In genomic region chr1:117930173-117930447, GRCh38 we compare ENCODE assay signal across 8 cellular contexts. TPM values are rescaled to one million over a fixed set of nuclear protein-coding genes. Genes with fewer than 3 reads are reported as not detected.
A peak's percentile ranks its signal among the peaks of the same experiment; 100 is the strongest.
DNase-seq lines count a peak whose midpoint lies in the region; ATAC-seq and TF ChIP-seq lines count a peak whose summit lies in the region.

No MANE protein-coding gene starts in this region.

- intact Hi-C loops in right lobe of liver (cut with DNase I): no loop called here

- peak in 1 of 4 donors; percentile 0 for ATAC-seq in right lobe of liver
- ATAC-seq in HG03159 (IDR thresholded peaks at IDR 0.05; ENCODE audit: unreplicated experiment): no peak

- no peak for TF ChIP-seq POLR2A in right lobe of liver (IDR thresholded peaks at IDR 0.05)

- H3K36me3 ChIP-seq in adipocyte (ENCODE audit: control insufficient read depth, insufficient read depth, low read length, severe bottlenecking) (peaks cover 14% of the 10 kb centered on the region), right lobe of liver (peaks cover 0 to 9% (median 0%) of the 10 kb centered on the region in 4 donors), urinary bladder (ENCODE audit: insufficient read depth) (no peaks in the 10 kb centered on the region)

- peak overlapping the region; percentile 98 for H3K4me3 ChIP-seq in AG04449 (ENCODE audit: low read depth, low read length)
- H3K4me3 ChIP-seq in adipocyte (ENCODE audit: low read length): peak overlapping the region; percentile 98
- peak overlapping the region; percentile 72 to 94 (median 78) for H3K4me3 ChIP-seq in right lobe of liver
- peak overlapping the region; percentile 76 for H3K4me3 ChIP-seq in urinary bladder (ENCODE audit: low read depth, low read length)

- H3K27ac ChIP-seq in right lobe of liver: peak overlapping the region; percentile 37 to 80 (median 43)
- H3K27ac ChIP-seq in urinary bladder (ENCODE audit: low read depth): no peak overlapping the region

- H3K9ac ChIP-seq in adipocyte (ENCODE audit: low read length): peak overlapping the region; percentile 95

- WGBS in right lobe of liver (ENCODE audit: insufficient coverage, low coverage, low lambda C conversion rate, missing lambda C conversion rate): under 1% methylated on average over 12 of the region's 12 CpGs
- 1% methylated on average over 12 of the region's 12 CpGs for WGBS in urinary bladder

- H3K4me1 ChIP-seq in adipocyte (ENCODE audit: control insufficient read depth, insufficient read depth, low read length) (peaks cover 50% of the 10 kb centered on the region), right lobe of liver (peaks cover 0 to 43% (median 12%) of the 10 kb centered on the region in 4 donors), urinary bladder (ENCODE audit: insufficient read depth) (no peaks in the 10 kb centered on the region)

- no peak for TF ChIP-seq CTCF in AG04449 (IDR thresholded peaks at IDR 0.05; ENCODE audit: insufficient read depth, low read length, missing control alignments)
- no peak for TF ChIP-seq CTCF in right lobe of liver (IDR thresholded peaks at IDR 0.05)

- H3K27me3 ChIP-seq in adipocyte (replicated peaks; ENCODE audit: control insufficient read depth, insufficient read depth, low read length) (no peaks in the 10 kb centered on the region), right lobe of liver (no peaks in the 10 kb centered on the region)

- H3K9me3 ChIP-seq in adipocyte (ENCODE audit: control insufficient read depth, low read length) (no peaks in the 10 kb centered on the region), right lobe of liver (no peaks in the 10 kb centered on the region)

- CTCF ChIA-PET in AG04449 (lab: Yijun Ruan, JAX): no interaction called here
- CTCF ChIA-PET in HEK293T (lab: Yijun Ruan, JAX): interaction anchor here (0.7 kb wide), 1 partner anchor 13 kb away, joined by 3 read pairs; no protein-coding TSS in a partner anchor

- POLR2A ChIA-PET in AG04449 (lab: Yijun Ruan, JAX) (no interaction called here), HEK293T (lab: Yijun Ruan, JAX) (interaction anchor here (1.3 to 2.0 kb wide), 2 partner anchors 10 to 31 kb away, joined by 4 to 8 read pairs; no protein-coding TSS in a partner anchor)

- DNase-seq in AG04449 (ENCODE audit: low read depth, low spot score) (no peak), HEK293T (ENCODE audit: extremely low spot score) (no peak), adipocyte (ENCODE audit: low read depth) (no peak), right lobe of liver (no peak), GM19238 (ENCODE audit: insufficient read length, low spot score) (no peak), dedifferentiated amniotic fluid mesenchymal stem cell (ENCODE audit: extremely low spot score) (no peak)

TF ChIP-seq in HEK293T, 16 proteins besides CTCF, POLR2A, EP300 and RAD21:
- no peak for TF ChIP-seq ZNF384 (IDR thresholded peaks at IDR 0.05)
- no peak for TF ChIP-seq SP1 (IDR thresholded peaks at IDR 0.05)
- TF ChIP-seq L3MBTL2 (conservative IDR thresholded peaks at IDR 0.05): 0 out of 2 replicates have a peak, but pooled peaks have one; percentile 24
- no peak for TF ChIP-seq SUZ12 (IDR thresholded peaks at IDR 0.05)

RNA-seq across cellular contexts. Expression of gene WDR3, which starts 0.6 kb away (rescaled TPM):
- total RNA-seq in right lobe of liver (10 to 100 TPM; 10.4 to 18.8 (median 15.1) TPM), urinary bladder (11.7 TPM)
- polyA plus RNA-seq in urinary bladder: 12.2 TPM

RNA-seq across cellular contexts. Expression of gene GDAP2, which starts 0.7 kb away (rescaled TPM):
- 10 to 100 TPM; 11.3 to 16.2 (median 13.2) TPM for total RNA-seq in right lobe of liver
- 54.0 TPM for total RNA-seq in urinary bladder
- 6.2 TPM for polyA plus RNA-seq in urinary bladder
